In the genomic region with DNA sequence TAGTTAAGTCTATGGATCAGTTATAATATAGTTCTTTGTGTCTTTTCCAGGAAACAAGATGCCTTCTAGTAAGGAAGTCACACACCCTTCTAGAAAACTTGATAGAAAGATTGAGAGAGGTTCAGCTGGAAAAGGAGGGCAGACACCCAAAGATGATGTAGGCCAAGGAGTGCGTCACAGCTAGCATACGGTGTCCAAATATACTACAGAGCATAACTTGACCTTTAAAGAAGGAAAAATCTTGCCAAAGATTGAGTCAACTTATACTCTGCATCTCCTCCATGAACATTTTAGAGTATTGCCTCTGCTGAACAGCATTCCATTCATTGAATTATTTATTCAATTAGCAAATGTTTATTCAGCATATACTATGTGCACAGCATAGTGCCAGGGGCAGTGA, we compare ENCODE assay signal across 19 cellular contexts. TPM values are rescaled to one million over a fixed set of nuclear protein-coding genes. Genes with fewer than 3 reads are reported as not detected.
"Had no signal": no experiment of that assay in that cellular context is flagged by ENCODE, and none has a peak within 500 bp of the region (broad histone marks: within the 10 kb centered on the region; RNA-seq: fewer than 3 reads in every experiment).

No MANE protein-coding gene starts in this region.

- H3K9me3 ChIP-seq: ascending aorta, colonic mucosa, esophagus muscularis mucosa, transverse colon, vagina had no signal

- H3K4me1 Mint-ChIP-seq: activated naive CD8-positive, alpha-beta T cell treated with anti-CD3 and anti-CD28 coated beads, Interleukin-2, amount 50 U/mL, for 24 hours; nephron progenitor cell had no signal

- H3K9me3 Mint-ChIP-seq: activated naive CD4-positive, alpha-beta T cell treated with anti-CD3 and anti-CD28 coated beads for 36 hours; activated naive CD8-positive, alpha-beta T cell treated with anti-CD3 and anti-CD28 coated beads, Interleukin-2, amount 50 U/mL, for 24 hours; nephron progenitor cell had no signal

- ATAC-seq: activated CD4-positive, CD25-positive, alpha-beta regulatory T cell treated with anti-CD3 and anti-CD28 coated beads, Interleukin-2, amount 50 U/mL, for 24 hours; activated naive CD8-positive, alpha-beta T cell treated with anti-CD3 and anti-CD28 coated beads, Interleukin-2, amount 50 U/mL, for 24 hours had no signal

- H3K27ac Mint-ChIP-seq: activated naive CD4-positive, alpha-beta T cell treated with anti-CD3 and anti-CD28 coated beads for 36 hours; activated naive CD8-positive, alpha-beta T cell treated with anti-CD3 and anti-CD28 coated beads, Interleukin-2, amount 50 U/mL, for 24 hours; nephron progenitor cell had no signal

- DNase-seq: activated naive CD4-positive, alpha-beta T cell treated with anti-CD3 and anti-CD28 coated beads for 36 hours; activated naive CD8-positive, alpha-beta T cell treated with anti-CD3 and anti-CD28 coated beads, Interleukin-2, amount 50 U/mL, for 24 hours; colonic mucosa; kidney; nephron progenitor cell; occipital lobe; small intestine; stimulated activated CD4-positive, alpha-beta T cell treated with anti-CD3 and anti-CD28 coated beads, Interleukin-4, amount 100 ng/mL, for 4 hours; stimulated activated CD8-positive, alpha-beta memory T cell treated with anti-CD3 and anti-CD28 coated beads, Interleukin-4, amount 100 ng/mL, for 48 hours; stimulated activated naive CD4-positive, alpha-beta T cell treated with Interleukin-2 at 50 U/mL for 16 hours; transverse colon had no signal

- H3K36me3 ChIP-seq: ascending aorta, cardiac muscle cell, colonic mucosa, esophagus muscularis mucosa, transverse colon, vagina had no signal

- H3K27ac ChIP-seq: ascending aorta, cardiac muscle cell, colonic mucosa, esophagus muscularis mucosa, transverse colon, vagina had no signal

- H3K4me3 ChIP-seq: ascending aorta, cardiac muscle cell, colonic mucosa, esophagus muscularis mucosa, transverse colon, vagina had no signal

- H3K4me1 ChIP-seq: ascending aorta, colonic mucosa, esophagus muscularis mucosa, transverse colon, vagina had no signal

- H3K4me3 Mint-ChIP-seq: activated naive CD4-positive, alpha-beta T cell treated with anti-CD3 and anti-CD28 coated beads for 36 hours; activated naive CD8-positive, alpha-beta T cell treated with anti-CD3 and anti-CD28 coated beads, Interleukin-2, amount 50 U/mL, for 24 hours; nephron progenitor cell had no signal

- H3K27me3 Mint-ChIP-seq: activated naive CD8-positive, alpha-beta T cell treated with anti-CD3 and anti-CD28 coated beads, Interleukin-2, amount 50 U/mL, for 24 hours had no signal

- H3K27me3 ChIP-seq: ascending aorta, cardiac muscle cell, colonic mucosa, esophagus muscularis mucosa, transverse colon, vagina had no signal

RNA-seq across cellular contexts. Expression of a gene that starts 52.0 kb away (rescaled TPM):
- total RNA-seq: activated CD8-positive, alpha-beta memory T cell treated with anti-CD3 and anti-CD28 coated beads for 36 hours; activated naive CD4-positive, alpha-beta T cell treated with anti-CD3 and anti-CD28 coated beads for 36 hours; ascending aorta; cardiac muscle cell; esophagus muscularis mucosa; kidney; mesenteric fat pad; occipital lobe; posterior vena cava had no signal
- polyA plus RNA-seq: cardiac muscle cell had no signal
